In the genomic region with DNA sequence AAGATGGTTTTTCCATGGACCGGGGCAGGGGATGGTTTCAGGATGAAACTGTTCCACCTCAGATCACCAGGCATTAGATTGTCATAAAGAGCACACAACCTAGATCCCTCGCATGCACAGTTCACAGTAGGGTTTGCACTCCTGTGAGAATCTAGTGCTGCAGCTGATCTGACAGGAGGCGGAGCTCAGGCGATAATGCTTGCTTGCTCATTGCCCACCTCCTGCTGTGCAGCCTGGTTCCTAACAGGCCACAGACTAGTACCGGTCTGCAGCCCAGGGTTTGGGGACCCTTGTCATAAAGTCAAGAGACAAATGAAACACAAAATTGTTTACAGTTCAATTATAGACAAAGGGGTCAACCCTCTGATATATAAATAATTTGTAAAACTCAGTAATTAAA, we compare ENCODE assay signal across 1 cellular context.
TF ChIP-seq lines count a peak whose summit lies in the region.

No MANE protein-coding gene starts in this region.

TF ChIP-seq in WTC11, 78 proteins besides CTCF, POLR2A, EP300 and RAD21 (continued from another document):
- TF ChIP-seq, protein P1, sequence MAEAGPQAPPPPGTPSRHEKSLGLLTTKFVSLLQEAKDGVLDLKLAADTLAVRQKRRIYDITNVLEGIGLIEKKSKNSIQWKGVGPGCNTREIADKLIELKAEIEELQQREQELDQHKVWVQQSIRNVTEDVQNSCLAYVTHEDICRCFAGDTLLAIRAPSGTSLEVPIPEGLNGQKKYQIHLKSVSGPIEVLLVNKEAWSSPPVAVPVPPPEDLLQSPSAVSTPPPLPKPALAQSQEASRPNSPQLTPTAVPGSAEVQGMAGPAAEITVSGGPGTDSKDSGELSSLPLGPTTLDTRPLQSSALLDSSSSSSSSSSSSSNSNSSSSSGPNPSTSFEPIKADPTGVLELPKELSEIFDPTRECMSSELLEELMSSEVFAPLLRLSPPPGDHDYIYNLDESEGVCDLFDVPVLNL (CRISPR knock-in tag; IDR thresholded peaks at IDR 0.05; ENCODE audit: borderline replicate concordance, low read depth) = no peak
- TF ChIP-seq NR1H2 (CRISPR knock-in tag; IDR thresholded peaks at IDR 0.05) = no peak
- no peak for TF ChIP-seq RELA (CRISPR knock-in tag; IDR thresholded peaks at IDR 0.05; ENCODE audit: borderline replicate concordance)
- no peak for TF ChIP-seq JUN (CRISPR knock-in tag; IDR thresholded peaks at IDR 0.05)
- TF ChIP-seq, protein P2, sequence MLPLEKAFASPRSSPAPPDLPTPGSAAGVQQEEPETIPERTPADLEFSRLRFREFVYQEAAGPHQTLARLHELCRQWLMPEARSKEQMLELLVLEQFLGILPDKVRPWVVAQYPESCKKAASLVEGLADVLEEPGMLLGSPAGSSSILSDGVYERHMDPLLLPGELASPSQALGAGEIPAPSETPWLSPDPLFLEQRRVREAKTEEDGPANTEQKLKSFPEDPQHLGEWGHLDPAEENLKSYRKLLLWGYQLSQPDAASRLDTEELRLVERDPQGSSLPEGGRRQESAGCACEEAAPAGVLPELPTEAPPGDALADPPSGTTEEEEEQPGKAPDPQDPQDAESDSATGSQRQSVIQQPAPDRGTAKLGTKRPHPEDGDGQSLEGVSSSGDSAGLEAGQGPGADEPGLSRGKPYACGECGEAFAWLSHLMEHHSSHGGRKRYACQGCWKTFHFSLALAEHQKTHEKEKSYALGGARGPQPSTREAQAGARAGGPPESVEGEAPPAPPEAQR (CRISPR knock-in tag; IDR thresholded peaks at IDR 0.05) = no peak
